20 cellular contexts compared by ENCODE assay signal in genomic region chr5:139120521-139120920, GRCh38.
DNase-seq lines count a peak whose midpoint lies in the region; ATAC-seq and TF ChIP-seq lines count a peak whose summit lies in the region.
"Had no signal": no experiment of that assay in that cellular context is flagged by ENCODE, and none has a peak within 500 bp of the region (broad histone marks: within the 10 kb centered on the region; RNA-seq: fewer than 3 reads in every experiment).

No MANE protein-coding gene starts in this region.

- H3K4me1 ChIP-seq in thyroid gland (peaks cover 24 to 29% of the 10 kb centered on the region in 2 donors), mucosa of descending colon (ENCODE audit: low read depth) (no peaks in the 10 kb centered on the region)

- H3K4me1 Mint-ChIP-seq in chondrocyte (ENCODE audit: low read depth) = peaks cover 12% of the 10 kb centered on the region
- peaks cover 33% of the 10 kb centered on the region for H3K4me1 Mint-ChIP-seq in glutamatergic neuron (ENCODE audit: low read depth, unreplicated experiment)
- H3K4me1 Mint-ChIP-seq in CD14-positive monocyte = no peaks in the 10 kb centered on the region
- H3K4me1 Mint-ChIP-seq: GM23338, IgD-negative memory B cell had no signal

- ATAC-seq in GM19395 (IDR thresholded peaks at IDR 0.05; ENCODE audit: unreplicated experiment) (no peak), mucosa of descending colon (no peak)
- ATAC-seq: HCT116, PC-3 had no signal

- H3K36me3 Mint-ChIP-seq in chondrocyte (ENCODE audit: low read depth) = peaks cover 12% of the 10 kb centered on the region
- H3K36me3 Mint-ChIP-seq in glutamatergic neuron (ENCODE audit: unreplicated experiment) = no peaks in the 10 kb centered on the region
- H3K36me3 Mint-ChIP-seq in CD14-positive monocyte = peaks cover 63 to 68% of the 10 kb centered on the region in 2 donors

- H3K27me3 Mint-ChIP-seq in chondrocyte (ENCODE audit: low read depth) = no peaks in the 10 kb centered on the region
- peaks cover 1% of the 10 kb centered on the region for H3K27me3 Mint-ChIP-seq in glutamatergic neuron (ENCODE audit: unreplicated experiment)
- H3K27me3 Mint-ChIP-seq in CD14-positive monocyte (ENCODE audit: low read depth in 3 of 3) = no peaks in the 10 kb centered on the region
- H3K27me3 Mint-ChIP-seq: IgD-negative memory B cell had no signal

- no peak overlapping the region for H3K4me3 Mint-ChIP-seq in chondrocyte (ENCODE audit: unreplicated experiment)
- H3K4me3 Mint-ChIP-seq in glutamatergic neuron (ENCODE audit: unreplicated experiment) = no peak overlapping the region
- no peak overlapping the region for H3K4me3 Mint-ChIP-seq in CD14-positive monocyte
- H3K4me3 Mint-ChIP-seq: GM23338, IgD-negative memory B cell had no signal

- intact Hi-C loops in thyroid gland (cut with DNase I) = no loop called here
- intact Hi-C loops in CD14-positive monocyte (cut with micrococcal nuclease) = no loop called here
- intact Hi-C loops in mucosa of descending colon (cut with DNase I, micrococcal nuclease) = no loop called here

- DNase-seq in chondrocyte (ENCODE audit: low spot score) (no peak), glutamatergic neuron (no peak), occipital lobe (lab: John Stamatoyannopoulos, UW) (peak; percentile 17), thyroid gland (peak; percentile 46 to 58), dermis blood vessel endothelial cell (no peak), CD14-positive monocyte (ENCODE audit: low spot score) (no peak), mucosa of descending colon (no peak)
- DNase-seq: ACHN, Karpas-422, NCI-H1048, NCI-H1436, NCI-H1930, NCI-H226, NCI-H524 treated with DMSO at 0.1 percent for 48 hours, PC-3, RPMI8226 had no signal

- H3K36me3 ChIP-seq in thyroid gland = peaks cover 6 to 9% of the 10 kb centered on the region in 2 donors
- no peaks in the 10 kb centered on the region for H3K36me3 ChIP-seq in mucosa of descending colon (ENCODE audit: low read depth)

- TF ChIP-seq CTCF in chondrocyte (IDR thresholded peaks at IDR 0.05) = no peak
- no peak for TF ChIP-seq CTCF in glutamatergic neuron (IDR thresholded peaks at IDR 0.05; ENCODE audit: partially characterized antibody, unreplicated experiment)
- TF ChIP-seq CTCF in thyroid gland (IDR thresholded peaks at IDR 0.05) = no peak
- TF ChIP-seq CTCF in CD14-positive monocyte (IDR thresholded peaks at IDR 0.05) = no peak
- no peak for TF ChIP-seq CTCF in mucosa of descending colon (IDR thresholded peaks at IDR 0.05)

- peak overlapping the region; percentile 36 to 41 (median 41) for H3K27ac ChIP-seq in thyroid gland

- TF ChIP-seq POLR2A in thyroid gland (IDR thresholded peaks at IDR 0.05) = no peak

- no peaks in the 10 kb centered on the region for H3K27me3 ChIP-seq in thyroid gland

- H3K9me3 ChIP-seq in thyroid gland (no peaks in the 10 kb centered on the region), mucosa of descending colon (no peaks in the 10 kb centered on the region)

- 17 to 63% methylated on average over 1 to 4 of the region's 4 CpGs for WGBS in thyroid gland, 2 donors

- peak overlapping the region; percentile 17 for H3K27ac Mint-ChIP-seq in chondrocyte (ENCODE audit: unreplicated experiment)
- peak overlapping the region; percentile 45 for H3K27ac Mint-ChIP-seq in glutamatergic neuron (ENCODE audit: unreplicated experiment)
- H3K27ac Mint-ChIP-seq in CD14-positive monocyte = no peak overlapping the region
- H3K27ac Mint-ChIP-seq: GM23338, IgD-negative memory B cell had no signal

- H3K4me3 ChIP-seq in thyroid gland (replicated peaks in 1 of 3) (no peak overlapping the region), mucosa of descending colon (no peak overlapping the region)
- H3K4me3 ChIP-seq: GM23338 had no signal

- H3K9me3 Mint-ChIP-seq in chondrocyte (ENCODE audit: low read depth) = no peaks in the 10 kb centered on the region
- peaks cover 4% of the 10 kb centered on the region for H3K9me3 Mint-ChIP-seq in glutamatergic neuron (ENCODE audit: unreplicated experiment)
- no peaks in the 10 kb centered on the region for H3K9me3 Mint-ChIP-seq in CD14-positive monocyte
- H3K9me3 Mint-ChIP-seq: GM23338, IgD-negative memory B cell had no signal

Comparison
In these comparisons a context has a peak if more than half of its experiments do, and no peak if none do; other contexts are left out.
1. DNase-seq: peak in occipital lobe (single experiment) and thyroid gland (2 of 2); none in chondrocyte (single experiment), glutamatergic neuron (single experiment), dermis blood vessel endothelial cell (single experiment), CD14-positive monocyte (single experiment) and mucosa of descending colon (0 of 3).
2. H3K27ac Mint-ChIP-seq: peak in chondrocyte (single experiment) and glutamatergic neuron (single experiment); none in CD14-positive monocyte (0 of 7).